Comparison of ENCODE assay signal across 38 cellular contexts in the genomic region with DNA sequence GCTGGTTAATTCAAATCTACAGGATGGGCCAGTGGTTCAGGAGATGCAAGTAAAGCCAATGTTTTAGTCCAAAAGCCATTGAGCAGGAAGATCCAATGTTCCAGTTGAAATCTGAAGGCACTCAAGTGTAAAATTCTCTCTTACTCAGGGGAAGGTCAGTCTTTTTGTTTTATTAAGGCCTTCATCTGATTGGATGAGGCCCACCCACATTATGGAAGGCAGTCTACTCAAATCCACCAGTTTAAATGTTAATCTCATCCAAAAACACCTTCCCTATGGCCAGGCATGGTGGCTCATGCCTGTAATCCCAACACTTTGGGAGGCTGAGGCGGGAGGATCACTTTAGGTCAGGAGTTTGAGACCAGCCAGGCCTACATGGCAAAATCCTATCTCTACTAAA. TPM values are rescaled to one million over a fixed set of nuclear protein-coding genes. Genes with fewer than 3 reads are reported as not detected.
"Had no signal": no experiment of that assay in that cellular context is flagged by ENCODE, and none has a peak within 500 bp of the region (broad histone marks: within the 10 kb centered on the region; RNA-seq: fewer than 3 reads in every experiment).

No MANE protein-coding gene starts in this region.

- H3K27ac Mint-ChIP-seq: activated naive CD4-positive, alpha-beta T cell treated with anti-CD3 and anti-CD28 coated beads for 36 hours; activated naive CD4-positive, alpha-beta T cell treated with anti-CD3 and anti-CD28 coated beads, Interleukin-2, amount 10 ng/mL, durations not matched to agents 7 days and 5 days; activated naive CD4-positive, alpha-beta T cell treated with anti-CD3 and anti-CD28 coated beads, Interleukin-2, amount 50 U/mL, for 24 hours; activated naive CD4-positive, alpha-beta T cell treated with anti-CD3 and anti-CD28 coated beads, Interleukin-2, amount 50 U/mL, for 72 hours; activated naive CD8-positive, alpha-beta T cell; activated naive CD8-positive, alpha-beta T cell treated with anti-CD3 and anti-CD28 coated beads for 36 hours; activated naive CD8-positive, alpha-beta T cell treated with anti-CD3 and anti-CD28 coated beads, Interleukin-2, amount 10 ng/mL, durations not matched to agents 7 days and 5 days; activated naive CD8-positive, alpha-beta T cell treated with anti-CD3 and anti-CD28 coated beads, Interleukin-2, amount 50 U/mL, for 24 hours; activated T-cell treated with anti-CD3 and anti-CD28 coated beads, Interleukin-2, amount 50 U/mL, for 72 hours; activated T-helper 1 cell treated with anti-CD3 and anti-CD28 coated beads, Interleukin-12 subunit alpha, Interleukin-12 subunit beta, Interleukin-2, Interleukin-4 antibody, amounts not matched to agents 30 ng/mL and 10 ng/mL and 1 ng/mL, durations not matched to agents 14 hours and 24 hours and 36 hours; activated T-helper 17 cell treated with anti-CD3 and anti-CD28 coated beads, Interleukin-2, amount 50 U/mL, for 72 hours; activated T-helper 2 cell treated with anti-CD3 and anti-CD28 coated beads, Interferon-gamma antibody, Interleukin-2, Interleukin-4, amounts not matched to agents 10 μg/mL and 5 μg/mL and 100 μg/mL, durations not matched to agents 14 hours and 24 hours and 36 hours; brain had no signal

- H3K4me1 Mint-ChIP-seq: activated naive CD4-positive, alpha-beta T cell treated with anti-CD3 and anti-CD28 coated beads, Interleukin-2, amount 10 ng/mL, durations not matched to agents 7 days and 5 days; activated naive CD4-positive, alpha-beta T cell treated with anti-CD3 and anti-CD28 coated beads, Interleukin-2, amount 50 U/mL, for 24 hours; activated naive CD8-positive, alpha-beta T cell treated with anti-CD3 and anti-CD28 coated beads for 36 hours; activated naive CD8-positive, alpha-beta T cell treated with anti-CD3 and anti-CD28 coated beads, Interleukin-2, amount 10 ng/mL, durations not matched to agents 7 days and 5 days; activated naive CD8-positive, alpha-beta T cell treated with anti-CD3 and anti-CD28 coated beads, Interleukin-2, amount 50 U/mL, for 24 hours; activated T-helper 17 cell treated with anti-CD3 and anti-CD28 coated beads, Interleukin-2, amount 50 U/mL, for 72 hours; brain; central memory CD8-positive, alpha-beta T cell had no signal

- ATAC-seq: activated naive CD4-positive, alpha-beta T cell treated with anti-CD3 and anti-CD28 coated beads, Interleukin-2, amount 50 U/mL, for 72 hours; activated naive CD8-positive, alpha-beta T cell treated with anti-CD3 and anti-CD28 coated beads, Interleukin-2, amount 50 U/mL, for 24 hours; activated T-cell treated with anti-CD3 and anti-CD28 coated beads, Interleukin-2, amount 50 U/mL, for 4 hours; activated T-cell treated with anti-CD3 and anti-CD28 coated beads, Interleukin-2, amount 50 U/mL, for 72 hours; activated T-helper 17 cell treated with anti-CD3 and anti-CD28 coated beads, Interleukin-2, amount 50 U/mL, for 72 hours; body of pancreas had no signal

- H3K4me3 Mint-ChIP-seq: activated naive CD4-positive, alpha-beta T cell treated with anti-CD3 and anti-CD28 coated beads for 36 hours; activated naive CD4-positive, alpha-beta T cell treated with anti-CD3 and anti-CD28 coated beads, Interleukin-2, amount 10 ng/mL, durations not matched to agents 7 days and 5 days; activated naive CD4-positive, alpha-beta T cell treated with anti-CD3 and anti-CD28 coated beads, Interleukin-2, amount 50 U/mL, for 24 hours; activated naive CD8-positive, alpha-beta T cell; activated naive CD8-positive, alpha-beta T cell treated with anti-CD3 and anti-CD28 coated beads for 36 hours; activated naive CD8-positive, alpha-beta T cell treated with anti-CD3 and anti-CD28 coated beads, Interleukin-2, amount 10 ng/mL, durations not matched to agents 7 days and 5 days; activated naive CD8-positive, alpha-beta T cell treated with anti-CD3 and anti-CD28 coated beads, Interleukin-2, amount 50 U/mL, for 24 hours; activated T-cell treated with anti-CD3 and anti-CD28 coated beads, Interleukin-2, amount 50 U/mL, for 4 hours; activated T-cell treated with anti-CD3 and anti-CD28 coated beads, Interleukin-2, amount 50 U/mL, for 72 hours; activated T-helper 1 cell treated with anti-CD3 and anti-CD28 coated beads, Interleukin-12 subunit alpha, Interleukin-12 subunit beta, Interleukin-2, Interleukin-4 antibody, amounts not matched to agents 30 ng/mL and 10 ng/mL and 1 ng/mL, durations not matched to agents 14 hours and 24 hours and 36 hours; activated T-helper 17 cell treated with anti-CD3 and anti-CD28 coated beads, Interleukin-2, amount 50 U/mL, for 72 hours; brain; central memory CD8-positive, alpha-beta T cell had no signal

- H3K36me3 Mint-ChIP-seq: activated naive CD4-positive, alpha-beta T cell treated with anti-CD3 and anti-CD28 coated beads, Interleukin-2, amount 10 ng/mL, durations not matched to agents 7 days and 5 days; activated naive CD4-positive, alpha-beta T cell treated with anti-CD3 and anti-CD28 coated beads, Interleukin-2, amount 50 U/mL, for 24 hours; activated naive CD4-positive, alpha-beta T cell treated with anti-CD3 and anti-CD28 coated beads, Interleukin-2, amount 50 U/mL, for 72 hours; activated naive CD8-positive, alpha-beta T cell treated with anti-CD3 and anti-CD28 coated beads for 36 hours; activated naive CD8-positive, alpha-beta T cell treated with anti-CD3 and anti-CD28 coated beads, Interleukin-2, amount 10 ng/mL, durations not matched to agents 7 days and 5 days; brain had no signal

- H3K36me3 ChIP-seq: adrenal gland, ascending aorta, brain microvascular endothelial cell, breast epithelium, cardiac muscle cell had no signal

- H3K9me3 Mint-ChIP-seq: activated naive CD4-positive, alpha-beta T cell treated with anti-CD3 and anti-CD28 coated beads for 36 hours; activated naive CD4-positive, alpha-beta T cell treated with anti-CD3 and anti-CD28 coated beads, Interleukin-2, amount 10 ng/mL, durations not matched to agents 7 days and 5 days; activated naive CD4-positive, alpha-beta T cell treated with anti-CD3 and anti-CD28 coated beads, Interleukin-2, amount 50 U/mL, for 24 hours; activated naive CD4-positive, alpha-beta T cell treated with anti-CD3 and anti-CD28 coated beads, Interleukin-2, amount 50 U/mL, for 72 hours; activated naive CD8-positive, alpha-beta T cell treated with anti-CD3 and anti-CD28 coated beads for 36 hours; activated naive CD8-positive, alpha-beta T cell treated with anti-CD3 and anti-CD28 coated beads, Interleukin-2, amount 10 ng/mL, durations not matched to agents 7 days and 5 days; activated naive CD8-positive, alpha-beta T cell treated with anti-CD3 and anti-CD28 coated beads, Interleukin-2, amount 50 U/mL, for 24 hours; activated T-cell treated with anti-CD3 and anti-CD28 coated beads, Interleukin-2, amount 50 U/mL, for 4 hours; activated T-cell treated with anti-CD3 and anti-CD28 coated beads, Interleukin-2, amount 50 U/mL, for 72 hours; activated T-helper 1 cell treated with anti-CD3 and anti-CD28 coated beads, Interleukin-12 subunit alpha, Interleukin-12 subunit beta, Interleukin-2, Interleukin-4 antibody, amounts not matched to agents 30 ng/mL and 10 ng/mL and 1 ng/mL, durations not matched to agents 14 hours and 24 hours and 36 hours; activated T-helper 17 cell treated with anti-CD3 and anti-CD28 coated beads, Interleukin-2, amount 50 U/mL, for 72 hours; activated T-helper 2 cell treated with anti-CD3 and anti-CD28 coated beads, Interferon-gamma antibody, Interleukin-2, Interleukin-4, amounts not matched to agents 10 μg/mL and 5 μg/mL and 100 μg/mL, durations not matched to agents 14 hours and 24 hours and 36 hours; brain; central memory CD8-positive, alpha-beta T cell had no signal

- H3K27me3 ChIP-seq: adrenal gland, ascending aorta, brain microvascular endothelial cell, breast epithelium, cardiac muscle cell had no signal

- DNase-seq: activated effector memory CD4-positive, alpha-beta T cell treated with anti-CD3 and anti-CD28 coated beads, Interleukin-2, amount 50 U/mL, for 16 hours; activated effector memory CD4-positive, alpha-beta T cell treated with Interleukin-2 at 50 U/mL for 16 hours; activated gamma-delta T cell; activated gamma-delta T cell treated with Interleukin-2 at 50 U/mL for 16 hours; activated naive CD4-positive, alpha-beta T cell; activated naive CD4-positive, alpha-beta T cell treated with anti-CD3 and anti-CD28 coated beads for 36 hours; activated naive CD4-positive, alpha-beta T cell treated with anti-CD3 and anti-CD28 coated beads, Interleukin-2, amount 10 ng/mL, durations not matched to agents 7 days and 5 days; activated naive CD4-positive, alpha-beta T cell treated with anti-CD3 and anti-CD28 coated beads, Interleukin-2, amount 50 U/mL, for 16 hours; activated naive CD4-positive, alpha-beta T cell treated with Interleukin-2 at 50 U/mL for 16 hours; activated naive CD8-positive, alpha-beta T cell treated with anti-CD3 and anti-CD28 coated beads for 36 hours; activated naive CD8-positive, alpha-beta T cell treated with anti-CD3 and anti-CD28 coated beads, Interleukin-2, amount 10 ng/mL, durations not matched to agents 7 days and 5 days; activated naive CD8-positive, alpha-beta T cell treated with anti-CD3 and anti-CD28 coated beads, Interleukin-2, amount 50 U/mL, for 24 hours; activated T-cell treated with anti-CD3 and anti-CD28 coated beads, Interleukin-2, amount 50 U/mL, for 4 hours; activated T-cell treated with anti-CD3 and anti-CD28 coated beads, Interleukin-2, amount 50 U/mL, for 48 hours; activated T-cell treated with anti-CD3 and anti-CD28 coated beads, Interleukin-2, amount 50 U/mL, for 72 hours; adrenal gland; amniotic stem cell; amygdala; anterior cingulate cortex; aorta; body of pancreas; brain microvascular endothelial cell; caudate nucleus; central memory CD4-positive, alpha-beta T cell; cerebellar nuclear complex had no signal

- FAIRE-seq: astrocyte, bronchial epithelial cell had no signal

- H3K4me3 ChIP-seq: adrenal gland, ascending aorta, body of pancreas, breast epithelium, cardiac muscle cell had no signal

- H3K4me1 ChIP-seq: adrenal gland, ascending aorta, body of pancreas, breast epithelium had no signal

- H3K27ac ChIP-seq: adrenal gland, ascending aorta, body of pancreas, brain microvascular endothelial cell, breast epithelium, cardiac muscle cell had no signal

- H3K9me3 ChIP-seq: adrenal gland, ascending aorta, body of pancreas, breast epithelium had no signal

RNA-seq across cellular contexts. Expression of a gene that starts 31.3 kb away (rescaled TPM):
- total RNA-seq: activated naive CD4-positive, alpha-beta T cell treated with anti-CD3 and anti-CD28 coated beads for 36 hours; activated naive CD4-positive, alpha-beta T cell treated with anti-CD3 and anti-CD28 coated beads, Interleukin-2, amount 50 U/mL, for 72 hours; activated naive CD8-positive, alpha-beta T cell treated with anti-CD3 and anti-CD28 coated beads for 36 hours; activated naive CD8-positive, alpha-beta T cell treated with anti-CD3 and anti-CD28 coated beads, Interleukin-2, amount 10 ng/mL, durations not matched to agents 7 days and 5 days; activated T-helper 1 cell treated with anti-CD3 and anti-CD28 coated beads, Interleukin-12 subunit alpha, Interleukin-12 subunit beta, Interleukin-2, Interleukin-4 antibody, amounts not matched to agents 30 ng/mL and 10 ng/mL and 1 ng/mL, durations not matched to agents 14 hours and 24 hours and 36 hours; activated T-helper 2 cell treated with anti-CD3 and anti-CD28 coated beads, Interferon-gamma antibody, Interleukin-2, Interleukin-4, amounts not matched to agents 10 μg/mL and 5 μg/mL and 100 μg/mL, durations not matched to agents 14 hours and 24 hours and 36 hours had no signal
